11 cellular contexts compared by ENCODE assay signal in the genomic region with DNA sequence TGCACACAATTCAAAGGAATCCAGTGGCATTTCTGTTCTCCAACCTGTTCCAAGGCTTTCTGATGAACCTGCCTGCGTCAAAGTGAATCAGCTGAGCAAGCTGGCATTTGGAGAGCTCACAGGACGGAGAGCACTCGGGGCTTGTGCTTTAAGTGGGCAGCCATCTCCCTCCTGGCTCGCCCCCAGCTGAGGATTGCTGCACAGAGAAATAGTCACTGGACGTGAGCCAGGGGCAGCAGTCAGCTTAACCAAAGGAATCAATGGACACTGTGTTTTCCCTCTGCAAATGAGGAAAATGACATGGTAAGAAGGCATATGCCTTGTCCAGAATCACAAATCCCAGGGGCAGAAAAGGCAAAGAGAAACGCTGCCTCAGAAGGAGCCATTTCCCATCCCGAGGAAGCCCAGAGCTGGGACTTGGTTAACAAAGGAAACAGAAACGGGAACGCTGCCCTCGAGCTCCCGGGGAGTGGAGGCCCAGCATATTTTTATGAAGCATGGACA.
DNase-seq lines count a peak whose midpoint lies in the region; ATAC-seq and TF ChIP-seq lines count a peak whose summit lies in the region.
"Had no signal": no experiment of that assay in that cellular context is flagged by ENCODE, and none has a peak within 500 bp of the region (broad histone marks: within the 10 kb centered on the region; RNA-seq: fewer than 3 reads in every experiment).

No MANE protein-coding gene starts in this region.

- peaks cover 15 to 21% of the 10 kb centered on the region in 2 experiments for H3K4me1 Mint-ChIP-seq in H9
- peaks cover 6% of the 10 kb centered on the region for H3K4me1 Mint-ChIP-seq in activated T-cell treated with anti-CD3 and anti-CD28 coated beads, Interleukin-2, amount 50 U/mL, for 4 hours (ENCODE audit: low read depth)

- H3K9me3 ChIP-seq in H9 (ENCODE audit: control insufficient read depth, low read depth, low read length), result no peaks in the 10 kb centered on the region
- H3K9me3 ChIP-seq: gastrocnemius medialis had no signal

- H3T11ph ChIP-seq in H9 (ENCODE audit: low read length), result no peak overlapping the region

- H2BK12ac ChIP-seq in H9 (ENCODE audit: insufficient read length, low read depth, low read length), result no peak overlapping the region

- no peak overlapping the region; a peak in 1 of 5 replicates for H3K4me3 Mint-ChIP-seq in H9
- no peak overlapping the region for H3K4me3 Mint-ChIP-seq in activated T-cell treated with anti-CD3 and anti-CD28 coated beads, Interleukin-2, amount 50 U/mL, for 4 hours

- H3K9me3 Mint-ChIP-seq in H9, result peaks cover 0 to 4% of the 10 kb centered on the region in 2 experiments; a peak in 3 of 5 replicates
- H3K9me3 Mint-ChIP-seq in activated T-cell treated with anti-CD3 and anti-CD28 coated beads, Interleukin-2, amount 50 U/mL, for 4 hours, result no peaks in the 10 kb centered on the region

- H2BK120ac ChIP-seq in H9 (ENCODE audit: low read depth, low read length, poor library complexity, severe bottlenecking), result no peak overlapping the region

- H4K20me1 ChIP-seq in H9 (ENCODE audit: control insufficient read depth, insufficient read depth, insufficient read length), result no peaks in the 10 kb centered on the region

- no peaks in the 10 kb centered on the region for H3K79me1 ChIP-seq in H9 (ENCODE audit: insufficient read depth, low read depth, low read length, poor library complexity, severe bottlenecking)

- no peaks in the 10 kb centered on the region; the same call in 1 of the 2 replicates for H3K4me1 ChIP-seq in H9 (ENCODE audit: insufficient read depth, low read length)

- H3K9ac ChIP-seq in H9 (ENCODE audit: extremely low read depth, insufficient read length, low read length), result no peak overlapping the region

- WGBS in H9 (ENCODE audit: extremely low coverage, insufficient read length, low lambda C conversion rate), result no CpG with 5 or more reads among the region's 11 CpGs

- no peak for ATAC-seq in GM19452 (IDR thresholded peaks at IDR 0.05; ENCODE audit: unreplicated experiment)
- no peak for ATAC-seq in activated T-cell treated with anti-CD3 and anti-CD28 coated beads, Interleukin-2, amount 50 U/mL, for 4 hours
- ATAC-seq: gastrocnemius medialis had no signal

- H2AFZ ChIP-seq in H9 (ENCODE audit: low read length), result peak overlapping the region; percentile 40

- H2BK20ac ChIP-seq in H9 (ENCODE audit: low read depth, low read length, poor library complexity, severe bottlenecking), result no peak overlapping the region

- peaks cover 2% of the 10 kb centered on the region for H3K23me2 ChIP-seq in H9 (ENCODE audit: insufficient read length, low read depth, low read length, poor library complexity, severe bottlenecking)

- no peaks in the 10 kb centered on the region for H3K79me2 ChIP-seq in H9 (ENCODE audit: insufficient read depth, low read length)

- no peak overlapping the region for H4K8ac ChIP-seq in H9 (replicated peaks; ENCODE audit: insufficient read length, low read depth, low read length)

- H4K91ac ChIP-seq in H9 (ENCODE audit: insufficient read length, low read depth, low read length), result no peak overlapping the region

- DNase-seq in H9, result no peak
- DNase-seq in caudate nucleus (lab: John Stamatoyannopoulos, UW), result peak in 60 of 61 donors; percentile 19 to 91 (median 75)
- DNase-seq in hippocampal formation (lab: John Stamatoyannopoulos, UW), result peak; percentile 79 to 87
- peak; percentile 17 for DNase-seq in renal cortical epithelial cell (ENCODE audit: low read depth)
- DNase-seq in T-helper 1 cell, result no peak
- DNase-seq in amniotic stem cell (lab: John Stamatoyannopoulos, UW), result no peak
- DNase-seq in activated T-cell treated with anti-CD3 and anti-CD28 coated beads, Interleukin-2, amount 50 U/mL, for 4 hours, result no peak
- DNase-seq: activated gamma-delta T cell treated with Interleukin-2 at 50 U/mL for 16 hours, gastrocnemius medialis, T-helper 2 cell had no signal

- H3K27me3 ChIP-seq in H9 (ENCODE audit: insufficient read depth, low read length), result no peaks in the 10 kb centered on the region
- H3K27me3 ChIP-seq: gastrocnemius medialis had no signal

- no peaks in the 10 kb centered on the region; a peak in 1 of 7 replicates for H3K36me3 Mint-ChIP-seq in H9 (ENCODE audit: insufficient read depth in 1 of 3, low read depth in 3 of 3)
- H3K36me3 Mint-ChIP-seq in activated T-cell treated with anti-CD3 and anti-CD28 coated beads, Interleukin-2, amount 50 U/mL, for 4 hours (ENCODE audit: insufficient read depth), result no peaks in the 10 kb centered on the region

- H4K5ac ChIP-seq in H9 (ENCODE audit: insufficient read length, low read depth, low read length), result no peak overlapping the region

- no peak overlapping the region for H2AK5ac ChIP-seq in H9 (ENCODE audit: insufficient read length, low read length)

- H3K4ac ChIP-seq in H9 (ENCODE audit: low read depth, low read length), result no peak overlapping the region

- no peak overlapping the region for H2BK15ac ChIP-seq in H9 (ENCODE audit: low read depth, low read length)

- H3K56ac ChIP-seq in H9 (ENCODE audit: insufficient read length, low read depth, low read length), result no peak overlapping the region

- H3K23ac ChIP-seq in H9 (ENCODE audit: insufficient read length, low read depth, low read length), result no peak overlapping the region

- no peak overlapping the region for H3K4me2 ChIP-seq in H9 (ENCODE audit: insufficient read depth, insufficient read length, low read length)

- H3K27me3 Mint-ChIP-seq in H9 (ENCODE audit: low read depth), result peaks cover 3% of the 10 kb centered on the region; the same call in 1 of the 2 replicates
- peaks cover 26% of the 10 kb centered on the region for H3K27me3 Mint-ChIP-seq in activated T-cell treated with anti-CD3 and anti-CD28 coated beads, Interleukin-2, amount 50 U/mL, for 4 hours (ENCODE audit: low read depth)

- H3K27ac Mint-ChIP-seq in H9, result peak overlapping the region in 1 of 3 experiments; percentile 54; a peak in 2 of 7 replicates

- H3K27ac ChIP-seq in H9 (ENCODE audit: insufficient read length, low read depth, low read length), result no peak overlapping the region
- peak overlapping the region; percentile 98 for H3K27ac ChIP-seq in caudate nucleus (ENCODE audit: low read depth, low read length)
- H3K27ac ChIP-seq: gastrocnemius medialis had no signal

- no peak for TF ChIP-seq CTCF in H9 (conservative IDR thresholded peaks at IDR 0.05)

- H3K18ac ChIP-seq in H9 (ENCODE audit: insufficient read length, low read depth, low read length), result no peak overlapping the region

- H3K14ac ChIP-seq in H9 (ENCODE audit: insufficient read depth, low read length), result 0 out of 2 replicates have a peak overlapping the region, but pooled peaks have one; percentile 86

- H2BK5ac ChIP-seq in H9 (ENCODE audit: insufficient read length, low read length), result no peak overlapping the region

Comparison
In these comparisons a context has a peak if more than half of its experiments do, and no peak if none do; other contexts are left out.
1. DNase-seq: peak in caudate nucleus (60 of 61), hippocampal formation (2 of 2) and renal cortical epithelial cell (single experiment); none in H9 (single experiment), T-helper 1 cell (0 of 5), amniotic stem cell (single experiment) and activated T-cell treated with anti-CD3 and anti-CD28 coated beads, Interleukin-2, amount 50 U/mL, for 4 hours (single experiment).